In genomic region chr1:9549955-9550546, GRCh38 we compare ENCODE assay signal across 1 cellular context.
TF ChIP-seq lines count a peak whose summit lies in the region.

No MANE protein-coding gene starts in this region.

TF ChIP-seq in HepG2, 621 proteins besides CTCF, POLR2A, EP300 and RAD21 (continued from another document and continues in another):
- TF ChIP-seq ARID5B (CRISPR knock-in tag; IDR thresholded peaks at IDR 0.05) (peak; percentile 97), DRAP1 (CRISPR knock-in tag; IDR thresholded peaks at IDR 0.05) (peak; percentile 54; the same call in 1 of the 2 replicates), CBX1 (IDR thresholded peaks at IDR 0.05; ENCODE audit: low read depth) (no peak), ZNF101 (CRISPR knock-in tag; IDR thresholded peaks at IDR 0.05; ENCODE audit: borderline replicate concordance, low read depth) (no peak), ESRRA (CRISPR knock-in tag; IDR thresholded peaks at IDR 0.05; ENCODE audit: low read depth) (peak; percentile 82), ZNF629 (CRISPR knock-in tag; conservative IDR thresholded peaks at IDR 0.05) (peak; percentile 32; the same call in 1 of the 2 replicates), PHF8 (CRISPR knock-in tag; IDR thresholded peaks at IDR 0.05) (no peak), CSRNP2 (CRISPR knock-in tag; conservative IDR thresholded peaks at IDR 0.05; ENCODE audit: low read depth) (no peak), NCOA2 (CRISPR knock-in tag; IDR thresholded peaks at IDR 0.05) (peak; percentile 98), ZNF468 (CRISPR knock-in tag; IDR thresholded peaks at IDR 0.05) (no peak), IRF1 (CRISPR knock-in tag; IDR thresholded peaks at IDR 0.05; ENCODE audit: low read depth) (no peak), ZNF891 (CRISPR knock-in tag; IDR thresholded peaks at IDR 0.05) (no peak), ZBTB20 (CRISPR knock-in tag; IDR thresholded peaks at IDR 0.05; ENCODE audit: borderline replicate concordance, low read depth) (no peak), ZNF709 (CRISPR knock-in tag; IDR thresholded peaks at IDR 0.05) (no peak), ZNF530 (CRISPR knock-in tag; IDR thresholded peaks at IDR 0.05; ENCODE audit: low read depth) (no peak), HBP1 (CRISPR knock-in tag; IDR thresholded peaks at IDR 0.05; ENCODE audit: low read depth) (0 out of 2 replicates have a peak, but pooled peaks have one; percentile 51), ZNF878 (CRISPR knock-in tag; IDR thresholded peaks at IDR 0.05) (0 out of 2 replicates have a peak, but pooled peaks have one; percentile 58), PAXIP1 (CRISPR knock-in tag; conservative IDR thresholded peaks at IDR 0.05) (peak; percentile 95), GRHL1 (CRISPR knock-in tag; conservative IDR thresholded peaks at IDR 0.05) (no peak), ZNF607 (CRISPR knock-in tag; IDR thresholded peaks at IDR 0.05; ENCODE audit: borderline replicate concordance) (no peak), RFX3 (CRISPR knock-in tag; IDR thresholded peaks at IDR 0.05) (no peak; the same call in 1 of the 2 replicates), ZC3H4 (CRISPR knock-in tag; IDR thresholded peaks at IDR 0.05; ENCODE audit: borderline replicate concordance) (no peak), HMG20A (CRISPR knock-in tag; IDR thresholded peaks at IDR 0.05; ENCODE audit: borderline replicate concordance) (peak; percentile 98), NR0B2 (CRISPR knock-in tag; IDR thresholded peaks at IDR 0.05) (no peak), CSRNP1 (CRISPR knock-in tag; IDR thresholded peaks at IDR 0.05) (no peak), ZNF280B (CRISPR knock-in tag; IDR thresholded peaks at IDR 0.05; ENCODE audit: borderline replicate concordance) (no peak), ZFP36L1 (CRISPR knock-in tag; IDR thresholded peaks at IDR 0.05) (no peak), YY1 (IDR thresholded peaks at IDR 0.05; ENCODE audit: insufficient read depth, insufficient replicate concordance, low read depth, low read length) (peak; percentile 17), ZNF558 (CRISPR knock-in tag; IDR thresholded peaks at IDR 0.05; ENCODE audit: borderline replicate concordance) (no peak), KLF15 (CRISPR knock-in tag; IDR thresholded peaks at IDR 0.05; ENCODE audit: borderline replicate concordance) (no peak), STAT6 (CRISPR knock-in tag; IDR thresholded peaks at IDR 0.05; ENCODE audit: borderline replicate concordance) (0 out of 2 replicates have a peak, but pooled peaks have one; percentile 27)
